ENCODE assay signal across 7 cellular contexts in genomic region chr3:186849392-186849975, GRCh38. TPM values are rescaled to one million over a fixed set of nuclear protein-coding genes. Genes with fewer than 3 reads are reported as not detected.
DNase-seq lines count a peak whose midpoint lies in the region; ATAC-seq and TF ChIP-seq lines count a peak whose summit lies in the region.

No MANE protein-coding gene starts in this region.

- H3K36me3 Mint-ChIP-seq in activated T-helper 17 cell treated with anti-CD3 and anti-CD28 coated beads, Interleukin-2, amount 50 U/mL, for 72 hours (ENCODE audit: low read depth): no peaks in the 10 kb centered on the region

- H3K27me3 Mint-ChIP-seq in activated T-helper 17 cell treated with anti-CD3 and anti-CD28 coated beads, Interleukin-2, amount 50 U/mL, for 72 hours: peaks cover 12% of the 10 kb centered on the region

- H3K4me1 Mint-ChIP-seq in activated T-helper 17 cell treated with anti-CD3 and anti-CD28 coated beads, Interleukin-2, amount 50 U/mL, for 72 hours: peaks cover 16% of the 10 kb centered on the region

- H3K9me3 Mint-ChIP-seq in activated T-helper 17 cell treated with anti-CD3 and anti-CD28 coated beads, Interleukin-2, amount 50 U/mL, for 72 hours: no peaks in the 10 kb centered on the region

- no peak overlapping the region for H3K27ac Mint-ChIP-seq in activated T-helper 17 cell treated with anti-CD3 and anti-CD28 coated beads, Interleukin-2, amount 50 U/mL, for 72 hours

- peaks cover 2% of the 10 kb centered on the region for H3K27me3 ChIP-seq in kidney epithelial cell (ENCODE audit: control insufficient read depth, insufficient read depth, low read length)

- peak; percentile 80 for ATAC-seq in GM21576 (IDR thresholded peaks at IDR 0.05; ENCODE audit: unreplicated experiment)
- ATAC-seq in activated T-helper 17 cell treated with anti-CD3 and anti-CD28 coated beads, Interleukin-2, amount 50 U/mL, for 72 hours (replicated peaks): peak; percentile 88
- ATAC-seq in HG03571 (IDR thresholded peaks at IDR 0.05; ENCODE audit: unreplicated experiment): no peak

- H3K36me3 ChIP-seq in kidney epithelial cell (ENCODE audit: control insufficient read depth, insufficient read depth, low read length): no peaks in the 10 kb centered on the region

- TF ChIP-seq CTCF in kidney epithelial cell (IDR thresholded peaks at IDR 0.05; ENCODE audit: insufficient read depth, low read length, poor library complexity, severe bottlenecking): peak; percentile 39

- peak; percentile 35 for DNase-seq in EH (ENCODE audit: low read depth)
- peak; percentile 15 to 79 (median 59) for DNase-seq in NCI-H1417 (lab: John Stamatoyannopoulos, UW)
- peak; percentile 37 for DNase-seq in kidney epithelial cell (ENCODE audit: low read depth)
- DNase-seq in UCSD-AML1 (lab: John Stamatoyannopoulos, UW; ENCODE audit: unreplicated experiment): no peak

- H3K4me3 ChIP-seq in kidney epithelial cell (ENCODE audit: low read depth, low read length): no peak overlapping the region

- no peak overlapping the region for H3K4me3 Mint-ChIP-seq in activated T-helper 17 cell treated with anti-CD3 and anti-CD28 coated beads, Interleukin-2, amount 50 U/mL, for 72 hours

RNA-seq across cellular contexts. Expression of gene ADIPOQ, which starts 7.0 kb away (rescaled TPM):
- not detected for total RNA-seq in activated T-helper 17 cell treated with anti-CD3 and anti-CD28 coated beads, Interleukin-2, amount 50 U/mL, for 72 hours
- not detected in 2 replicates for total RNA-seq in kidney epithelial cell

RNA-seq across cellular contexts. Expression of gene RFC4, which starts 43.2 kb away (rescaled TPM):
- total RNA-seq in activated T-helper 17 cell treated with anti-CD3 and anti-CD28 coated beads, Interleukin-2, amount 50 U/mL, for 72 hours: 100 to 1,000 TPM in 1 of 2 donors, 10 to 100 TPM in 1; 87.1 to 108 TPM
- total RNA-seq in kidney epithelial cell: 33.3 and 35.0 TPM in 2 replicates
